ENCODE assay signal across 10 cellular contexts in the genomic region with DNA sequence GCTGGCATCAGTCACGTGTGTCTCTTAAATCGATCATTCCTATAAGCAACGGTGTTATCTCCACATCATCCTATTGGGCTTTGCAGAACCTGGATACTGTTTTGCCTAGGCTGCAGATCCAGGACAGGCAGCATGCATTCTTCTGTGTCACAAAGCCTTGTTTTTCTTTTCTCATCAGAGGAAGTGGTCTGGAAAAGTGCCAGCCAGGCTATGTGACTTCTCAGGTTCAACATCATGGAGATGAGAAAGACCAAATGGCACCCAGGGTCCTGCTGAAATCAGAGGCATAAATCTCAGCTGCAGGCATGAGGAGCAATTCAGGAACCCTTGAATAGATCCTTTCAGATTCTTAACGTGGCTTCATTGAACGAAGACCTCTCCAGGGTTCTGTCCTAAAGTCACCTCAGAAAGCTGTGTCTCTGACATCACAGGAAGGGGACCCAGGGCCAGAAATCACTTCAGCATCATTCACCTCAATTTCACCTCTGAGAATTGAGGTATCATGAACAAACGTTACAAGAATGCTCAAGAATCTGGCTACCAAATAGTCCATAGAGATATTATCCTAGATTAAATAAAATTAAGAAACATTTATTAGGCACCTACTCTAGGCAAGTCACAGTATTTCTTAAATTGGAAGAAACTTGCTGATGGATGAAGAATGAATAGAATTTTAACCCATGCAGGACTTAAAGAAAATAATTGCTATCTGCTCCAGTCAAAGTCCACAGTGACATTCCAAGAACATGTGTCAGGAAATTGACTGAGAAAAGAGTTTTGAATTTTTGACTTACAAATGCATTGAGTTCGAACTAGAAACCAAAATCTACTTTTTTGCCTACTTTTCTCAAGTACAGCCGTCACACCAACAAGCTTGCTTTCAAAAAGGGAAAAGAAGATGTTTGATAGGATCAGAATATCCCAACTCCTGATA.
DNase-seq lines count a peak whose midpoint lies in the region; ATAC-seq lines count a peak whose summit lies in the region.
"Had no signal": no experiment of that assay in that cellular context is flagged by ENCODE, and none has a peak within 500 bp of the region (broad histone marks: within the 10 kb centered on the region; RNA-seq: fewer than 3 reads in every experiment).

No MANE protein-coding gene starts in this region.

- 73 to 74% methylated on average over 8 of the region's 8 CpGs for WGBS in aorta, 2 donors

- intact Hi-C loops in aorta (cut with DNase I) = no loop called here

- no peaks in the 10 kb centered on the region for H3K9me3 ChIP-seq in aorta (ENCODE audit: control insufficient read depth, low read length)

- peak overlapping the region in 9 of 10 donors; percentile 2 to 67 (median 34) for H3K4me3 Mint-ChIP-seq in naive thymus-derived CD8-positive, alpha-beta T cell

- H3K36me3 Mint-ChIP-seq in naive thymus-derived CD8-positive, alpha-beta T cell = no peaks in the 10 kb centered on the region

- H3K4me1 Mint-ChIP-seq in naive thymus-derived CD8-positive, alpha-beta T cell = peaks cover 21 to 40% (median 32%) of the 10 kb centered on the region in 4 donors

- H3K27me3 ChIP-seq in aorta (ENCODE audit: control insufficient read depth in 1 of 2, insufficient read depth in 2 of 2, low read length in 1 of 2) = no peaks in the 10 kb centered on the region

- peak overlapping the region; percentile 2 to 91 (median 74) for H3K27ac Mint-ChIP-seq in naive thymus-derived CD8-positive, alpha-beta T cell

- H3K36me3 ChIP-seq in aorta (ENCODE audit: control insufficient read depth in 1 of 2, insufficient read depth in 2 of 2, low read length in 1 of 2) = no peaks in the 10 kb centered on the region
- H3K36me3 ChIP-seq: left ventricle myocardium inferior had no signal

- peak; percentile 77 to 81 for ATAC-seq in naive thymus-derived CD8-positive, alpha-beta T cell
- ATAC-seq in aorta (ENCODE audit: low FRiP score) = no peak
- no peak for ATAC-seq in GM19023 (IDR thresholded peaks at IDR 0.05; ENCODE audit: unreplicated experiment)

- no peak overlapping the region for H3K27ac ChIP-seq in aorta (ENCODE audit: low read depth in 1 of 2, low read length in 2 of 2)
- H3K27ac ChIP-seq: epithelial cell of prostate had no signal

- H3K4me3 ChIP-seq in aorta (ENCODE audit: low read length in 2 of 2) = no peak overlapping the region
- H3K4me3 ChIP-seq: left ventricle myocardium inferior had no signal

- no peaks in the 10 kb centered on the region for H3K9me3 Mint-ChIP-seq in naive thymus-derived CD8-positive, alpha-beta T cell

- DNase-seq in HCEC 1CT (peak; percentile 12), T follicular helper cell (ENCODE audit: low read depth) (peak; percentile 34), amniotic epithelial cell (ENCODE audit: low read depth) (peak; percentile 53), amniotic stem cell (lab: John Stamatoyannopoulos, UW) (no peak), aorta (no peak)
- peak; percentile 17 to 85 (median 63) for DNase-seq in naive thymus-derived CD8-positive, alpha-beta T cell
- DNase-seq: left ventricle myocardium inferior, NCI-H187 treated with DMSO at 0.1 percent for 48 hours had no signal

- POLR2A ChIA-PET in naive thymus-derived CD8-positive, alpha-beta T cell (lab: Charles Lee) = interaction anchor here (0.6 to 1.5 kb wide), 3 partner anchors 11 to 906 kb away, joined by 3 read pairs; no protein-coding TSS in a partner anchor

- no peaks in the 10 kb centered on the region for H3K4me1 ChIP-seq in aorta (ENCODE audit: control insufficient read depth in 1 of 2, insufficient read depth in 2 of 2, low read length in 2 of 2)

- H3K27me3 Mint-ChIP-seq in naive thymus-derived CD8-positive, alpha-beta T cell = no peaks in the 10 kb centered on the region

Comparison
In these comparisons a context has a peak if more than half of its experiments do, and no peak if none do; other contexts are left out.
1. DNase-seq: peak in HCEC 1CT (single experiment), T follicular helper cell (single experiment), amniotic epithelial cell (single experiment) and naive thymus-derived CD8-positive, alpha-beta T cell (10 of 10); none in amniotic stem cell (single experiment) and aorta (0 of 2).
2. ATAC-seq: peak in naive thymus-derived CD8-positive, alpha-beta T cell (2 of 2); none in aorta (single experiment) and GM19023 (single experiment).